In genomic region chr16:22297114-22297870, GRCh38 we compare ENCODE assay signal across 8 cellular contexts. TPM values are rescaled to one million over a fixed set of nuclear protein-coding genes. Genes with fewer than 3 reads are reported as not detected.
DNase-seq lines count a peak whose midpoint lies in the region; ATAC-seq and TF ChIP-seq lines count a peak whose summit lies in the region.

A gene with protein sequence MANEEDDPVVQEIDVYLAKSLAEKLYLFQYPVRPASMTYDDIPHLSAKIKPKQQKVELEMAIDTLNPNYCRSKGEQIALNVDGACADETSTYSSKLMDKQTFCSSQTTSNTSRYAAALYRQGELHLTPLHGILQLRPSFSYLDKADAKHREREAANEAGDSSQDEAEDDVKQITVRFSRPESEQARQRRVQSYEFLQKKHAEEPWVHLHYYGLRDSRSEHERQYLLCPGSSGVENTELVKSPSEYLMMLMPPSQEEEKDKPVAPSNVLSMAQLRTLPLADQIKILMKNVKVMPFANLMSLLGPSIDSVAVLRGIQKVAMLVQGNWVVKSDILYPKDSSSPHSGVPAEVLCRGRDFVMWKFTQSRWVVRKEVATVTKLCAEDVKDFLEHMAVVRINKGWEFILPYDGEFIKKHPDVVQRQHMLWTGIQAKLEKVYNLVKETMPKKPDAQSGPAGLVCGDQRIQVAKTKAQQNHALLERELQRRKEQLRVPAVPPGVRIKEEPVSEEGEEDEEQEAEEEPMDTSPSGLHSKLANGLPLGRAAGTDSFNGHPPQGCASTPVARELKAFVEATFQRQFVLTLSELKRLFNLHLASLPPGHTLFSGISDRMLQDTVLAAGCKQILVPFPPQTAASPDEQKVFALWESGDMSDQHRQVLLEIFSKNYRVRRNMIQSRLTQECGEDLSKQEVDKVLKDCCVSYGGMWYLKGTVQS (plus strand): TSS chr16:22297409. CDS start chr16:22302969, 5,560 bp downstream.

- peak within 1 kb of the TSS; percentile 89 for H3K4me3 ChIP-seq in OCI-LY1 (ENCODE audit: low read depth, low read length, poor library complexity, severe bottlenecking)

- peaks cover 6% of the 10 kb centered on the region for H3K4me1 Mint-ChIP-seq in endothelial cell (ENCODE audit: unreplicated experiment)

- H3K4me1 ChIP-seq in OCI-LY1 (ENCODE audit: insufficient read depth, low read length, severe bottlenecking) = peaks cover 26% of the 10 kb centered on the region

- peak within 1 kb of the TSS; percentile 98 for H3K27ac Mint-ChIP-seq in endothelial cell (ENCODE audit: unreplicated experiment)

- H3K9me3 ChIP-seq in OCI-LY1 (ENCODE audit: low read length) = no peaks in the 10 kb centered on the region

- H3K9ac ChIP-seq in OCI-LY1 (ENCODE audit: low read length) = peak within 1 kb of the TSS; percentile 92

- H3K27me3 ChIP-seq in OCI-LY1 (ENCODE audit: insufficient read depth, low read length) = no peaks in the 10 kb centered on the region

- DNase-seq in DMS 273 (lab: John Stamatoyannopoulos, UW; ENCODE audit: unreplicated experiment) (peak; percentile 99), HuH-7 (ENCODE audit: low spot score) (peak; percentile 88), endothelial cell (ENCODE audit: low spot score) (peak; percentile 100), middle frontal gyrus (ENCODE audit: extremely low spot score, low spot score) (peak; percentile 96)
- peak; percentile 100 for DNase-seq in activated CD8-positive, alpha-beta memory T cell treated with anti-CD3 and anti-CD28 coated beads, Interleukin-2, amount 50 U/mL, for 48 hours
- peak; percentile 99 to 100 for DNase-seq in stimulated activated CD8-positive, alpha-beta memory T cell treated with anti-CD3 and anti-CD28 coated beads, Interleukin-2, amount 100 ng/mL, for 48 hours (ENCODE audit: low read depth in 2 of 2)

- H3K27ac ChIP-seq in OCI-LY1 (ENCODE audit: low read depth, low read length, poor library complexity, severe bottlenecking) = peak within 1 kb of the TSS; percentile 74

- H3K4me2 ChIP-seq in OCI-LY1 (ENCODE audit: low read length) = peak within 1 kb of the TSS; percentile 91

- peaks cover 29% of the 10 kb centered on the region for H3K79me2 ChIP-seq in OCI-LY1 (ENCODE audit: insufficient read depth, low read length)

- H3K9me2 ChIP-seq in OCI-LY1 (ENCODE audit: low read depth, low read length) = no peaks in the 10 kb centered on the region

- peaks cover 7% of the 10 kb centered on the region for H3K36me3 ChIP-seq in OCI-LY1 (ENCODE audit: insufficient read depth, low read length)

- no peaks in the 10 kb centered on the region for H3F3A ChIP-seq in OCI-LY1 (ENCODE audit: insufficient read depth, low read length)

- TF ChIP-seq CTCF in OCI-LY1 (IDR thresholded peaks at IDR 0.05; ENCODE audit: low read length) (peak; percentile 83), endothelial cell (IDR thresholded peaks at IDR 0.05; ENCODE audit: unreplicated experiment) (peak; percentile 91)

- peak within 1 kb of the TSS; percentile 91 for H2AFZ ChIP-seq in OCI-LY1 (ENCODE audit: low read length)

- no peaks in the 10 kb centered on the region for H4K20me1 ChIP-seq in OCI-LY1 (ENCODE audit: insufficient read depth, low read length)

- peak; percentile 82 for ATAC-seq in GM21447 (IDR thresholded peaks at IDR 0.05; ENCODE audit: unreplicated experiment)

- H3K9me3 Mint-ChIP-seq in endothelial cell (ENCODE audit: unreplicated experiment) = no peaks in the 10 kb centered on the region

- peaks cover 17% of the 10 kb centered on the region for H3K27me3 Mint-ChIP-seq in endothelial cell (ENCODE audit: unreplicated experiment)

- H3K4me3 Mint-ChIP-seq in endothelial cell (ENCODE audit: unreplicated experiment) = peak within 1 kb of the TSS; percentile 96

- peaks cover 4% of the 10 kb centered on the region for H3K36me3 Mint-ChIP-seq in endothelial cell (ENCODE audit: low read depth, unreplicated experiment)

RNA-seq across cellular contexts. Expression of the gene that starts here (rescaled TPM):
- 47.3 TPM for total RNA-seq in endothelial cell (ENCODE audit: unreplicated experiment)

Comparison
In these comparisons a context has a peak if more than half of its experiments do, and no peak if none do; other contexts are left out.
1. Peak in every context shown above with its lines: DNase-seq, ATAC-seq, H3K4me3 ChIP-seq and H3K27ac ChIP-seq.